13 cellular contexts compared by ENCODE assay signal in genomic region chr22:32847067-32847491, GRCh38. TPM values are rescaled to one million over a fixed set of nuclear protein-coding genes. Genes with fewer than 3 reads are reported as not detected.
A peak's percentile ranks its signal among the peaks of the same experiment; 100 is the strongest.
DNase-seq lines count a peak whose midpoint lies in the region; TF ChIP-seq lines count a peak whose summit lies in the region.
"Had no signal": no experiment of that assay in that cellular context is flagged by ENCODE, and none has a peak within 500 bp of the region (broad histone marks: within the 10 kb centered on the region; RNA-seq: fewer than 3 reads in every experiment).

No MANE protein-coding gene starts in this region.

- H3K4me2 ChIP-seq in GM23248 (ENCODE audit: unreplicated experiment) (peak overlapping the region; percentile 12), mammary epithelial cell (ENCODE audit: insufficient read depth, low read depth, low read length) (peak overlapping the region; percentile 38), hepatocyte (no peak overlapping the region), PC-9 (no peak overlapping the region)

- H3F3A ChIP-seq in GM23248 (ENCODE audit: insufficient read depth): peaks cover 100% of the 10 kb centered on the region
- H3F3A ChIP-seq in PC-9 (ENCODE audit: insufficient read depth, low read depth): peaks cover 88% of the 10 kb centered on the region

- no TSS peak for BruUV-seq in mammary epithelial cell (replicated peaks; lab: Mats Ljungman, UMichigan)
- no TSS peak for BruUV-seq in PC-9 (replicated peaks; lab: Mats Ljungman, UMichigan)

- peaks cover 39% of the 10 kb centered on the region for H3K4me1 ChIP-seq in GM23248 (ENCODE audit: insufficient read depth)
- peaks cover 35% of the 10 kb centered on the region for H3K4me1 ChIP-seq in mammary epithelial cell (ENCODE audit: insufficient read depth, low read length)
- no peaks in the 10 kb centered on the region for H3K4me1 ChIP-seq in hepatocyte (ENCODE audit: insufficient read depth)
- peaks cover 35 to 91% (median 73%) of the 10 kb centered on the region in 5 donors for H3K4me1 ChIP-seq in subcutaneous abdominal adipose tissue (ENCODE audit: control insufficient read depth in 5 of 5, insufficient read depth in 5 of 5, low read length in 5 of 5)
- H3K4me1 ChIP-seq in PC-9 (replicated peaks; ENCODE audit: insufficient read depth): no peaks in the 10 kb centered on the region

- POLR2A ChIA-PET in PC-9 (lab: Charles Lee; ENCODE audit: unreplicated experiment): no interaction called here

- H3K27ac ChIP-seq in GM23248 (peak overlapping the region; percentile 60), mammary epithelial cell (ENCODE audit: insufficient read depth, low read depth, low read length) (no peak overlapping the region), hepatocyte (peak overlapping the region; percentile 43), subcutaneous abdominal adipose tissue (ENCODE audit: low read depth, low read length) (peak overlapping the region; percentile 50), PC-9 (no peak overlapping the region)

- H3K9ac ChIP-seq in GM23248 (no peak overlapping the region; the same call in 1 of the 2 replicates), mammary epithelial cell (ENCODE audit: insufficient read depth, low read length) (no peak overlapping the region), subcutaneous abdominal adipose tissue (ENCODE audit: low read length in 5 of 5) (peak overlapping the region in 1 of 5 donors; percentile 12)

- TF ChIP-seq CTCF in mammary epithelial cell (conservative IDR thresholded peaks at IDR 0.05 in 1 of 2, IDR thresholded peaks at IDR 0.05 in 1 of 2; ENCODE audit: extremely low read depth in 1 of 2, insufficient read depth in 1 of 2, low read depth in 1 of 2, low read length in 2 of 2) (no peak), hepatocyte (IDR thresholded peaks at IDR 0.05; ENCODE audit: poor library complexity) (no peak), PC-9 (conservative IDR thresholded peaks at IDR 0.05) (no peak)

- dilution Hi-C loops in mammary epithelial cell (cut with HindIII; ENCODE audit: low sequenced_read_pairs): no loop called here

- H3K9me2 ChIP-seq in GM23248 (ENCODE audit: insufficient read depth): no peaks in the 10 kb centered on the region
- H3K9me2 ChIP-seq in hepatocyte (replicated peaks; ENCODE audit: insufficient read depth): no peaks in the 10 kb centered on the region
- H3K9me2 ChIP-seq in PC-9 (ENCODE audit: insufficient read depth): no peaks in the 10 kb centered on the region

- intact Hi-C loops in mammary epithelial cell (cut with micrococcal nuclease) (loop anchor here (2.0 kb wide), 1 partner anchor 140 kb away; no protein-coding TSS in a partner anchor), PC-9 (cut with micrococcal nuclease; ENCODE audit: unreplicated experiment) (no loop called here)

- no peaks in the 10 kb centered on the region for H3K27me3 ChIP-seq in GM23248 (replicated peaks; ENCODE audit: insufficient read depth)
- H3K27me3 ChIP-seq in mammary epithelial cell (ENCODE audit: insufficient read depth, low read length): no peaks in the 10 kb centered on the region
- H3K27me3 ChIP-seq in hepatocyte: no peaks in the 10 kb centered on the region
- H3K27me3 ChIP-seq in subcutaneous abdominal adipose tissue (ENCODE audit: control insufficient read depth in 5 of 5, insufficient read depth in 4 of 5, low read length in 5 of 5): no peaks in the 10 kb centered on the region
- no peaks in the 10 kb centered on the region for H3K27me3 ChIP-seq in PC-9 (ENCODE audit: insufficient read depth, low read depth)

- H2AFZ ChIP-seq in GM23248: no peak overlapping the region
- H2AFZ ChIP-seq in mammary epithelial cell (ENCODE audit: low read depth, low read length): no peak overlapping the region
- no peak overlapping the region for H2AFZ ChIP-seq in hepatocyte
- H2AFZ ChIP-seq in PC-9: no peak overlapping the region

- in situ Hi-C loops in GM23248 (cut with MboI) (no loop called here), mammary epithelial cell (cut with MboI; ENCODE audit: low sequenced_read_pairs in 2 of 2) (no loop called here)

- no peaks in the 10 kb centered on the region for H3K9me3 ChIP-seq in GM23248 (ENCODE audit: low read depth)
- H3K9me3 ChIP-seq in mammary epithelial cell (replicated peaks; ENCODE audit: insufficient read depth, low read length): no peaks in the 10 kb centered on the region
- no peaks in the 10 kb centered on the region for H3K9me3 ChIP-seq in hepatocyte (ENCODE audit: low read depth)
- no peaks in the 10 kb centered on the region for H3K9me3 ChIP-seq in subcutaneous abdominal adipose tissue (ENCODE audit: control insufficient read depth in 5 of 5, low read length in 5 of 5)
- no peaks in the 10 kb centered on the region for H3K9me3 ChIP-seq in PC-9 (ENCODE audit: insufficient read depth, low read depth)
- H3K9me3 ChIP-seq: mucosa of descending colon had no signal

- H4K20me1 ChIP-seq in GM23248 (ENCODE audit: insufficient read depth) (peaks cover 52% of the 10 kb centered on the region), mammary epithelial cell (ENCODE audit: insufficient read depth, low read length) (no peaks in the 10 kb centered on the region), hepatocyte (ENCODE audit: insufficient read depth, poor library complexity, severe bottlenecking) (peaks cover 13% of the 10 kb centered on the region), PC-9 (ENCODE audit: insufficient read depth) (peaks cover 100% of the 10 kb centered on the region)

- H3K36me3 ChIP-seq in GM23248 (ENCODE audit: low read depth): peaks cover 57% of the 10 kb centered on the region
- H3K36me3 ChIP-seq in mammary epithelial cell (ENCODE audit: insufficient read depth, low read length): peaks cover 17% of the 10 kb centered on the region
- no peaks in the 10 kb centered on the region for H3K36me3 ChIP-seq in hepatocyte (replicated peaks; ENCODE audit: insufficient read depth, low read depth)
- peaks cover 0 to 49% (median 40%) of the 10 kb centered on the region in 5 donors for H3K36me3 ChIP-seq in subcutaneous abdominal adipose tissue (ENCODE audit: control insufficient read depth in 5 of 5, insufficient read depth in 5 of 5, low read length in 5 of 5)
- H3K36me3 ChIP-seq in PC-9 (ENCODE audit: low read depth): peaks cover 83% of the 10 kb centered on the region

- DNase-seq in GM23248 (peak; percentile 71), mammary epithelial cell (peak; percentile 84), hepatocyte (ENCODE audit: low spot score) (peak; percentile 34), PC-9 (no peak), 8988T (no peak), NCI-H146 treated with DMSO at 0.1 percent for 48 hours (lab: John Stamatoyannopoulos, UW; ENCODE audit: unreplicated experiment) (no peak)
- DNase-seq in stimulated activated naive CD4-positive, alpha-beta T cell (lab: John Stamatoyannopoulos, UW): no peak
- DNase-seq: activated CD4-positive, alpha-beta memory T cell treated with anti-CD3 and anti-CD28 coated beads, Interleukin-2, amount 10 ng/mL, durations not matched to agents 7 days and 5 days; DMS153; effector memory CD8-positive, alpha-beta T cell; NK-92 treated with Interleukin-12 subunit alpha and Interleukin-12 subunit beta, amount 100 ng/mL, for 24 hours had no signal

- CTCF ChIA-PET in mammary epithelial cell (lab: Charles Lee; ENCODE audit: low non-redundant PET): no interaction called here
- CTCF ChIA-PET in PC-9 (lab: Charles Lee): no interaction called here

- H3K4me3 ChIP-seq in GM23248: no peak overlapping the region
- H3K4me3 ChIP-seq in mammary epithelial cell (replicated peaks in 1 of 3; ENCODE audit: insufficient read depth in 1 of 3, low read depth in 2 of 3, low read length in 3 of 3): no peak overlapping the region
- no peak overlapping the region for H3K4me3 ChIP-seq in hepatocyte
- H3K4me3 ChIP-seq in subcutaneous abdominal adipose tissue (ENCODE audit: low read depth in 1 of 5, low read length in 5 of 5): no peak overlapping the region
- H3K4me3 ChIP-seq in PC-9: no peak overlapping the region
- H3K4me3 ChIP-seq: mucosa of descending colon had no signal

- peaks cover 100% of the 10 kb centered on the region for H3K79me2 ChIP-seq in GM23248 (ENCODE audit: insufficient read depth)
- H3K79me2 ChIP-seq in mammary epithelial cell (ENCODE audit: insufficient read depth, low read length): peaks cover 62% of the 10 kb centered on the region
- H3K79me2 ChIP-seq in hepatocyte: peaks cover 17% of the 10 kb centered on the region
- H3K79me2 ChIP-seq in PC-9 (ENCODE audit: low read depth): peaks cover 93% of the 10 kb centered on the region

- 22 to 28% methylated on average over 13 of the region's 13 CpGs for WGBS in GM23248 (ENCODE audit: low coverage in 1 of 2, low lambda C conversion rate in 2 of 2, missing lambda C conversion rate in 2 of 2), 2 experiments
- 4% methylated on average over 7 of the region's 13 CpGs for WGBS in mammary epithelial cell (ENCODE audit: low coverage, missing lambda C conversion rate)
- 63% methylated on average over 13 of the region's 13 CpGs for WGBS in hepatocyte (ENCODE audit: low lambda C conversion rate, missing lambda C conversion rate)

RNA-seq across cellular contexts. Expression of gene TIMP3, which starts 45.6 kb away (rescaled TPM):
- 1,244 and 1,254 TPM in 2 replicates for total RNA-seq in GM23248 (2014; rRNA removed; shearing (Covaris generic))
- polyA plus RNA-seq in GM23248 (2016; fragmentation: Nextera tagmentation; extraction: Ambion mirVana) (1,465 and 1,490 TPM in 2 replicates), mammary epithelial cell (105 TPM), hepatocyte (76.6 and 91.6 TPM in 2 replicates)
- total RNA-seq in mammary epithelial cell (100 to 1,000 TPM; 118 to 521 TPM), hepatocyte (92.3 and 96.1 TPM in 2 replicates), PC-9 (2021) (79.8 and 89.3 TPM in 2 replicates)
- 154 TPM for polyA minus RNA-seq in mammary epithelial cell
- total RNA-seq: activated CD4-positive, alpha-beta memory T cell treated with anti-CD3 and anti-CD28 coated beads, Interleukin-2, amount 10 ng/mL, durations not matched to agents 7 days and 5 days had no signal

Comparison
In these comparisons a context has a peak if more than half of its experiments do, and no peak if none do; other contexts are left out.
1. DNase-seq: peak in GM23248 (single experiment), mammary epithelial cell (single experiment) and hepatocyte (single experiment); none in PC-9 (0 of 2), 8988T (single experiment), NCI-H146 treated with DMSO at 0.1 percent for 48 hours (single experiment) and stimulated activated naive CD4-positive, alpha-beta T cell (0 of 6).
2. H3K27ac ChIP-seq: peak in GM23248 (single experiment), hepatocyte (single experiment) and subcutaneous abdominal adipose tissue (single experiment); none in mammary epithelial cell (single experiment) and PC-9 (single experiment).
3. H3K4me2 ChIP-seq: peak in GM23248 (single experiment) and mammary epithelial cell (single experiment); none in hepatocyte (single experiment) and PC-9 (single experiment).